8 cellular contexts compared by ENCODE assay signal in the genomic region with DNA sequence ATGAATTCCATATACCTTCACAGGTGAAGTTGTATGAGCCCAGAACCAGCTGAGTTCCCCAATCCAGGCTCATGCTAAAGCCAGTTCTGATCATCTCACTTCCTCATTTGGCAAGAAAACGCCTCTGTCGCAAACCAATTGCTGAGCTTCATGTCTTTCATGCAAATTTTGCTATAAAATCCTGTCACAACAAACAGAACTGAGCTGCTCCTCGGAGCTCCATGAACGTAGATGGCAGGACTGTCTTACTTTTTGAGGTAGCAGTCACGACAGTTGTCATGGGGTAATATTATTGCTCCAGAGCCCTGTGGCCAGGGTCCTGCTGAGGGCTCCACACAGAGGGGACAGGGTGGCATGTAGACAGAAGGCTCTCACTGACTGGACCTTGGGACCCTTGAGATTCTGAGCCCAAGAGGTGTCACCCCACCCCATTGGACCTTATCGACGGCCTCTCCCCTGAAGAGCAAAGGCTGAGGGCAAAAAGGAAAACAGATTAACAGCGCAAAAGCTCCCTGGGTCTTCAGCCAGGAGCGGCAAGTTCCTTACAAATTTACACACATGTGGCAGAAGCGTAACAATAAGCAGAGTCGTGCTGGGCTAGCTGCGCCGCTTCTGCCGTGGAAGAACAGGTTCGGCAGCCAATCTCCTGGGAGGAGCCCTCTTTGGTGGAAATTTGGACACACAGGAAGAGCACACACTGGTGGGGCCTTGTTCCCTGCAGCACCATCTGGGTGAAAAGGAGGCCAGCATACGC.
A peak's percentile ranks its signal among the peaks of the same experiment; 100 is the strongest.
DNase-seq lines count a peak whose midpoint lies in the region; ATAC-seq, FAIRE-seq and TF ChIP-seq lines count a peak whose summit lies in the region.

No MANE protein-coding gene starts in this region.

- peaks cover 33 to 50% (median 47%) of the 10 kb centered on the region in 3 donors for H3K4me1 ChIP-seq in pancreas

- intact Hi-C loops in pancreas (cut with DNase I) (no loop called here), MCF 10A (cut with micrococcal nuclease) (no loop called here)

- no peak for TF ChIP-seq CTCF in pancreas (IDR thresholded peaks at IDR 0.05)
- TF ChIP-seq CTCF in WTC11 (IDR thresholded peaks at IDR 0.05) = no peak
- no peak for TF ChIP-seq CTCF in coronary artery (IDR thresholded peaks at IDR 0.05)
- no peak for TF ChIP-seq CTCF in MCF 10A (IDR thresholded peaks at IDR 0.05; ENCODE audit: unreplicated experiment)

- no peaks in the 10 kb centered on the region for H3K27me3 ChIP-seq in pancreas

- H3K9me3 ChIP-seq in pancreas = no peaks in the 10 kb centered on the region

- WGBS in pancreas, 2 donors = 46 to 54% methylated on average over 16 of the region's 16 CpGs

- ATAC-seq in GM18870 (IDR thresholded peaks at IDR 0.05; ENCODE audit: unreplicated experiment) (peak; percentile 50), HG03025 (IDR thresholded peaks at IDR 0.05; ENCODE audit: low FRiP score, unreplicated experiment) (peak; percentile 85), pancreas (peak in 3 of 4 donors; percentile 3 to 24 (median 6)), WTC11 (no peak)

- H3K9me3 Mint-ChIP-seq in WTC11 = no peaks in the 10 kb centered on the region
- H3K9me3 Mint-ChIP-seq in MCF 10A (ENCODE audit: unreplicated experiment) = no peaks in the 10 kb centered on the region

- H3K27ac Mint-ChIP-seq in WTC11 (no peak overlapping the region), MCF 10A (ENCODE audit: low read depth, unreplicated experiment) (no peak overlapping the region)

- no peaks in the 10 kb centered on the region for H3K36me3 Mint-ChIP-seq in WTC11
- H3K36me3 Mint-ChIP-seq in MCF 10A (ENCODE audit: insufficient read depth, unreplicated experiment) = no peaks in the 10 kb centered on the region

- POLR2A ChIA-PET in WTC11 (lab: Charles Lee) (no interaction called here), MCF 10A (lab: Yijun Ruan, JAX) (interaction anchor here (0.6 to 2.7 kb wide), 4 partner anchors 11 to 1510 kb away, joined by 3 to 9 read pairs (median 4); no protein-coding TSS in a partner anchor)

- BruUV-seq in MCF 10A (replicated peaks; lab: Mats Ljungman, UMichigan) = no TSS peak

- DNase-seq in SIG-M5 treated with dmso at 0.1 percent for 504 hours (lab: John Stamatoyannopoulos, UW; ENCODE audit: unreplicated experiment) = peak; percentile 85
- DNase-seq in pancreas = peak in 2 of 6 donors; percentile 35 to 36
- no peak for DNase-seq in WTC11 (ENCODE audit: low spot score)
- DNase-seq in NCI-H1105 treated with DMSO at 0.1 percent for 48 hours (lab: John Stamatoyannopoulos, UW) = no peak
- no peak for DNase-seq in coronary artery (ENCODE audit: low spot score)
- DNase-seq in MCF 10A (ENCODE audit: unreplicated experiment) = no peak

- H3K36me3 ChIP-seq in pancreas = no peaks in the 10 kb centered on the region

- CTCF ChIA-PET in WTC11 (lab: Charles Lee) = no interaction called here
- CTCF ChIA-PET in MCF 10A (lab: Yijun Ruan, JAX) = interaction anchor here (0.8 to 0.9 kb wide), 2 partner anchors 474 to 503 kb away, joined by 3 read pairs; no protein-coding TSS in a partner anchor

- H3K4me3 ChIP-seq in pancreas = peak overlapping the region in 1 of 4 donors; percentile 4
- H3K4me3 ChIP-seq in coronary artery = no peak overlapping the region

- peaks cover 20% of the 10 kb centered on the region for H3K4me1 Mint-ChIP-seq in WTC11
- H3K4me1 Mint-ChIP-seq in MCF 10A (ENCODE audit: insufficient read depth, unreplicated experiment) = peaks cover 16% of the 10 kb centered on the region

- FAIRE-seq in pancreas (lab: Jason Lieb, UNC) = no peak

- H3K4me3 Mint-ChIP-seq in WTC11 (no peak overlapping the region), MCF 10A (ENCODE audit: unreplicated experiment) (no peak overlapping the region)

- H3K27me3 Mint-ChIP-seq in WTC11 (ENCODE audit: low read depth) = no peaks in the 10 kb centered on the region
- no peaks in the 10 kb centered on the region for H3K27me3 Mint-ChIP-seq in MCF 10A (ENCODE audit: insufficient read depth, unreplicated experiment)

- H3K27ac ChIP-seq in pancreas (peak overlapping the region; percentile 83 to 89 (median 86)), coronary artery (no peak overlapping the region)

TF ChIP-seq in WTC11, 78 proteins besides CTCF, POLR2A, EP300 and RAD21 (continues in another document):
- TF ChIP-seq, protein P1, sequence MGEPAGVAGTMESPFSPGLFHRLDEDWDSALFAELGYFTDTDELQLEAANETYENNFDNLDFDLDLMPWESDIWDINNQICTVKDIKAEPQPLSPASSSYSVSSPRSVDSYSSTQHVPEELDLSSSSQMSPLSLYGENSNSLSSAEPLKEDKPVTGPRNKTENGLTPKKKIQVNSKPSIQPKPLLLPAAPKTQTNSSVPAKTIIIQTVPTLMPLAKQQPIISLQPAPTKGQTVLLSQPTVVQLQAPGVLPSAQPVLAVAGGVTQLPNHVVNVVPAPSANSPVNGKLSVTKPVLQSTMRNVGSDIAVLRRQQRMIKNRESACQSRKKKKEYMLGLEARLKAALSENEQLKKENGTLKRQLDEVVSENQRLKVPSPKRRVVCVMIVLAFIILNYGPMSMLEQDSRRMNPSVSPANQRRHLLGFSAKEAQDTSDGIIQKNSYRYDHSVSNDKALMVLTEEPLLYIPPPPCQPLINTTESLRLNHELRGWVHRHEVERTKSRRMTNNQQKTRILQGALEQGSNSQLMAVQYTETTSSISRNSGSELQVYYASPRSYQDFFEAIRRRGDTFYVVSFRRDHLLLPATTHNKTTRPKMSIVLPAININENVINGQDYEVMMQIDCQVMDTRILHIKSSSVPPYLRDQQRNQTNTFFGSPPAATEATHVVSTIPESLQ (CRISPR knock-in tag; IDR thresholded peaks at IDR 0.05) = no peak
- TF ChIP-seq FOXK1 (CRISPR knock-in tag; IDR thresholded peaks at IDR 0.05) (no peak), SP1 (CRISPR knock-in tag; conservative IDR thresholded peaks at IDR 0.05) (no peak), NFATC4 (CRISPR knock-in tag; IDR thresholded peaks at IDR 0.05) (no peak), MXD4 (CRISPR knock-in tag; IDR thresholded peaks at IDR 0.05; ENCODE audit: borderline replicate concordance) (no peak), NFYB (CRISPR knock-in tag; conservative IDR thresholded peaks at IDR 0.05; ENCODE audit: low read depth) (no peak)
- TF ChIP-seq, protein P2, sequence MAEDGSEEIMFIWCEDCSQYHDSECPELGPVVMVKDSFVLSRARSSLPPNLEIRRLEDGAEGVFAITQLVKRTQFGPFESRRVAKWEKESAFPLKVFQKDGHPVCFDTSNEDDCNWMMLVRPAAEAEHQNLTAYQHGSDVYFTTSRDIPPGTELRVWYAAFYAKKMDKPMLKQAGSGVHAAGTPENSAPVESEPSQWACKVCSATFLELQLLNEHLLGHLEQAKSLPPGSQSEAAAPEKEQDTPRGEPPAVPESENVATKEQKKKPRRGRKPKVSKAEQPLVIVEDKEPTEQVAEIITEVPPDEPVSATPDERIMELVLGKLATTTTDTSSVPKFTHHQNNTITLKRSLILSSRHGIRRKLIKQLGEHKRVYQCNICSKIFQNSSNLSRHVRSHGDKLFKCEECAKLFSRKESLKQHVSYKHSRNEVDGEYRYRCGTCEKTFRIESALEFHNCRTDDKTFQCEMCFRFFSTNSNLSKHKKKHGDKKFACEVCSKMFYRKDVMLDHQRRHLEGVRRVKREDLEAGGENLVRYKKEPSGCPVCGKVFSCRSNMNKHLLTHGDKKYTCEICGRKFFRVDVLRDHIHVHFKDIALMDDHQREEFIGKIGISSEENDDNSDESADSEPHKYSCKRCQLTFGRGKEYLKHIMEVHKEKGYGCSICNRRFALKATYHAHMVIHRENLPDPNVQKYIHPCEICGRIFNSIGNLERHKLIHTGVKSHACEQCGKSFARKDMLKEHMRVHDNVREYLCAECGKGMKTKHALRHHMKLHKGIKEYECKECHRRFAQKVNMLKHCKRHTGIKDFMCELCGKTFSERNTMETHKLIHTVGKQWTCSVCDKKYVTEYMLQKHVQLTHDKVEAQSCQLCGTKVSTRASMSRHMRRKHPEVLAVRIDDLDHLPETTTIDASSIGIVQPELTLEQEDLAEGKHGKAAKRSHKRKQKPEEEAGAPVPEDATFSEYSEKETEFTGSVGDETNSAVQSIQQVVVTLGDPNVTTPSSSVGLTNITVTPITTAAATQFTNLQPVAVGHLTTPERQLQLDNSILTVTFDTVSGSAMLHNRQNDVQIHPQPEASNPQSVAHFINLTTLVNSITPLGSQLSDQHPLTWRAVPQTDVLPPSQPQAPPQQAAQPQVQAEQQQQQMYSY (CRISPR knock-in tag; IDR thresholded peaks at IDR 0.05) = no peak
- TF ChIP-seq, protein P3, sequence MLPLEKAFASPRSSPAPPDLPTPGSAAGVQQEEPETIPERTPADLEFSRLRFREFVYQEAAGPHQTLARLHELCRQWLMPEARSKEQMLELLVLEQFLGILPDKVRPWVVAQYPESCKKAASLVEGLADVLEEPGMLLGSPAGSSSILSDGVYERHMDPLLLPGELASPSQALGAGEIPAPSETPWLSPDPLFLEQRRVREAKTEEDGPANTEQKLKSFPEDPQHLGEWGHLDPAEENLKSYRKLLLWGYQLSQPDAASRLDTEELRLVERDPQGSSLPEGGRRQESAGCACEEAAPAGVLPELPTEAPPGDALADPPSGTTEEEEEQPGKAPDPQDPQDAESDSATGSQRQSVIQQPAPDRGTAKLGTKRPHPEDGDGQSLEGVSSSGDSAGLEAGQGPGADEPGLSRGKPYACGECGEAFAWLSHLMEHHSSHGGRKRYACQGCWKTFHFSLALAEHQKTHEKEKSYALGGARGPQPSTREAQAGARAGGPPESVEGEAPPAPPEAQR (CRISPR knock-in tag; IDR thresholded peaks at IDR 0.05) = no peak
- TF ChIP-seq, protein P4, sequence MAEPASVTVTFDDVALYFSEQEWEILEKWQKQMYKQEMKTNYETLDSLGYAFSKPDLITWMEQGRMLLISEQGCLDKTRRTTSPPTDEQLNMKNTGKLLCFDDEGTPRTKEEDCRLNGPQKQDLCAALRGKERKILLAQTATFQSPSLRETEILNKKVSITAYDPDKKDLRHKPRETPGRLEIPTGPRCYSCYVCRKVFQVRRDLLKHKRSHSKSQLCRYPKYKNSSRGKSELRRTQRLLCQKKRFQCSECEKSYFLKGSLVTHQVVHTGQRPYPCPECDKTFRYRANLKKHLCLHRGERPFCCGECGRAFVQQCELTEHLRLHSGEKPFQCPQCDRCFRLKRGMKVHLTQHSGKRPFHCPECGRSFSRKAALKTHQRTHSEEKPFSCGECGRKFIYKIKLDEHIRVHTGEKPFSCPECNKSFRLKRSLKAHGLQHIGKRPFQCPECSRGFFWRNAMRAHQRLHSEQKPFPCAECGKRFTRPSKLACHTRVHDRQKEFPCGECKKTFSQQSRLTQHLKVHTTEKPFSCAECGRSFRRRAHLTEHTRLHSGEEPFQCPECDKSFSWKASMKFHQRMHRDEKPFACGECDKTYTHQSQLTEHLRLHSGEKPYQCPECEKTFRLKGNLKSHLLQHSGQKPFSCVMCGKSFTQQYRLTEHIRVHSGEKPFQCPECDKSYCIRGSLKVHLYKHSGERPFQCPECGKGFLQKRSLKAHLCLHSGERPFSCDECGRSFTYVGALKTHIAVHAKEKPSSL (CRISPR knock-in tag; conservative IDR thresholded peaks at IDR 0.05) = no peak

Comparison
In these comparisons a context has a peak if more than half of its experiments do, and no peak if none do; other contexts are left out.
1. H3K27ac ChIP-seq: peak in pancreas (4 of 4); none in coronary artery (0 of 2).